19 cellular contexts compared by ENCODE assay signal in the genomic region with DNA sequence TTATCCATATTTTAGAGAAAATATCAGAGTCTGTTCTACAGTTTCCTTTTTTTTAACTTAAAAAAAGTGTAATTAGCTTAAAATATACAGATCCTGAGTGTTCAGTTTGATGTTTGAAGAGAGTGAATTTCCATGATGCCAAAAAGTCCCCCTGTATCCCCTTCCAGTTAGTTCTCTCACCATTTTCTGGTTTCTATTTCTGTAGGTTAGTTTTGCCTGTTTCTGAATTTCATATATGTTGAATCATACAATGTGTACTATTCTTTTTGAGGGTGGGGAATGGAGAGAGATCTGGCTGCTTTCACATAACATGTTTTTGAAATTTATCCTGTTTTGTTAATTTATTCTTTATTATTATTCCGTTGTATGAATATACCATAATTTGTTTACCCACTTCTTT.
DNase-seq lines count a peak whose midpoint lies in the region; ATAC-seq and TF ChIP-seq lines count a peak whose summit lies in the region.
"Had no signal": no experiment of that assay in that cellular context is flagged by ENCODE, and none has a peak within 500 bp of the region (broad histone marks: within the 10 kb centered on the region; RNA-seq: fewer than 3 reads in every experiment).

No MANE protein-coding gene starts in this region.

- H3K27ac ChIP-seq in VCaP = peak overlapping the region; percentile 83
- no peak overlapping the region for H3K27ac ChIP-seq in sigmoid colon

- H3K27me3 Mint-ChIP-seq in chondrocyte (ENCODE audit: low read depth) = no peaks in the 10 kb centered on the region

- H3K9me3 ChIP-seq in sigmoid colon = no peaks in the 10 kb centered on the region

- intact Hi-C loops in sigmoid colon (cut with DNase I) = no loop called here

- no peak overlapping the region for H3K4me3 ChIP-seq in sigmoid colon

- H3K36me3 ChIP-seq in sigmoid colon = peaks cover 0 to 43% (median 4%) of the 10 kb centered on the region in 4 donors

- TF ChIP-seq EP300 in sigmoid colon (IDR thresholded peaks at IDR 0.05) = no peak

- H3K27ac Mint-ChIP-seq in activated naive CD4-positive, alpha-beta T cell treated with anti-CD3 and anti-CD28 coated beads, Interleukin-2, amount 50 U/mL, for 72 hours = peak overlapping the region in 1 of 2 donors; percentile 72
- H3K27ac Mint-ChIP-seq in chondrocyte (ENCODE audit: unreplicated experiment) = peak overlapping the region; percentile 55
- H3K27ac Mint-ChIP-seq in stimulated activated effector memory CD8-positive, alpha-beta T cell treated with anti-CD3 and anti-CD28 coated beads, Interleukin-12 subunit alpha, Interleukin-12 subunit beta, amount 100 ng/mL, for 72 hours = peak overlapping the region; percentile 33

- no peaks in the 10 kb centered on the region for H3K27me3 ChIP-seq in sigmoid colon

- no peak for TF ChIP-seq CTCF in VCaP (conservative IDR thresholded peaks at IDR 0.05)
- no peak for TF ChIP-seq CTCF in chondrocyte (IDR thresholded peaks at IDR 0.05)
- no peak for TF ChIP-seq CTCF in sigmoid colon (IDR thresholded peaks at IDR 0.05)

- ATAC-seq in activated naive CD4-positive, alpha-beta T cell treated with anti-CD3 and anti-CD28 coated beads, Interleukin-2, amount 50 U/mL, for 72 hours = peak; percentile 47 to 68
- peak; percentile 40 for ATAC-seq in stimulated activated effector memory CD8-positive, alpha-beta T cell treated with anti-CD3 and anti-CD28 coated beads, Interleukin-12 subunit alpha, Interleukin-12 subunit beta, amount 100 ng/mL, for 72 hours
- no peak for ATAC-seq in HG02852 (IDR thresholded peaks at IDR 0.05; ENCODE audit: unreplicated experiment)
- ATAC-seq: HCT116 had no signal

- no peak overlapping the region for H3K4me3 Mint-ChIP-seq in chondrocyte (ENCODE audit: unreplicated experiment)
- H3K4me3 Mint-ChIP-seq in stimulated activated effector memory CD8-positive, alpha-beta T cell treated with anti-CD3 and anti-CD28 coated beads, Interleukin-12 subunit alpha, Interleukin-12 subunit beta, amount 100 ng/mL, for 72 hours = no peak overlapping the region

- no peak for TF ChIP-seq POLR2A in sigmoid colon (IDR thresholded peaks at IDR 0.05)

- H3K9me3 Mint-ChIP-seq in activated naive CD4-positive, alpha-beta T cell treated with anti-CD3 and anti-CD28 coated beads, Interleukin-2, amount 50 U/mL, for 72 hours = no peaks in the 10 kb centered on the region
- H3K9me3 Mint-ChIP-seq in chondrocyte (ENCODE audit: low read depth) = no peaks in the 10 kb centered on the region
- H3K9me3 Mint-ChIP-seq in stimulated activated effector memory CD8-positive, alpha-beta T cell treated with anti-CD3 and anti-CD28 coated beads, Interleukin-12 subunit alpha, Interleukin-12 subunit beta, amount 100 ng/mL, for 72 hours = no peaks in the 10 kb centered on the region

- H3K4me1 Mint-ChIP-seq in chondrocyte (ENCODE audit: low read depth) = peaks cover 9% of the 10 kb centered on the region
- H3K4me1 Mint-ChIP-seq in stimulated activated effector memory CD8-positive, alpha-beta T cell treated with anti-CD3 and anti-CD28 coated beads, Interleukin-12 subunit alpha, Interleukin-12 subunit beta, amount 100 ng/mL, for 72 hours = no peaks in the 10 kb centered on the region

- 89 to 94% methylated on average over 1 of the region's 1 CpG for WGBS in sigmoid colon, 2 donors

- H3K4me1 ChIP-seq in sigmoid colon = no peaks in the 10 kb centered on the region

- DNase-seq in activated naive CD4-positive, alpha-beta T cell treated with anti-CD3 and anti-CD28 coated beads, Interleukin-2, amount 50 U/mL, for 72 hours (ENCODE audit: low spot score in 2 of 2) = no peak
- no peak for DNase-seq in activated naive CD4-positive, alpha-beta T cell treated with anti-CD3 and anti-CD28 coated beads, Interleukin-2, amount 50 U/mL, for 16 hours
- no peak for DNase-seq in chondrocyte (ENCODE audit: low spot score)
- no peak for DNase-seq in stimulated activated effector memory CD8-positive, alpha-beta T cell treated with anti-CD3 and anti-CD28 coated beads, Interleukin-12 subunit alpha, Interleukin-12 subunit beta, amount 100 ng/mL, for 72 hours (ENCODE audit: low spot score in 2 of 2)
- DNase-seq in sigmoid colon = no peak
- DNase-seq: AML-193; DMS79; GOT3; NCI-H1105; NCI-H1694; NCI-H2081 treated with DMSO at 0.1 percent for 48 hours; NCI-H510A; NCI-H748 treated with DMSO at 0.1 percent for 48 hours; NK-92 treated with Interleukin-12 subunit alpha and Interleukin-12 subunit beta, amount 100 ng/mL, for 24 hours; OCI-M1; Right ventricle myocardium superior had no signal

- peaks cover 12 to 27% of the 10 kb centered on the region in 2 donors for H3K36me3 Mint-ChIP-seq in activated naive CD4-positive, alpha-beta T cell treated with anti-CD3 and anti-CD28 coated beads, Interleukin-2, amount 50 U/mL, for 72 hours
- peaks cover 20% of the 10 kb centered on the region for H3K36me3 Mint-ChIP-seq in chondrocyte (ENCODE audit: low read depth)
- peaks cover 91% of the 10 kb centered on the region for H3K36me3 Mint-ChIP-seq in stimulated activated effector memory CD8-positive, alpha-beta T cell treated with anti-CD3 and anti-CD28 coated beads, Interleukin-12 subunit alpha, Interleukin-12 subunit beta, amount 100 ng/mL, for 72 hours
